8 cellular contexts compared by ENCODE assay signal in the genomic region with DNA sequence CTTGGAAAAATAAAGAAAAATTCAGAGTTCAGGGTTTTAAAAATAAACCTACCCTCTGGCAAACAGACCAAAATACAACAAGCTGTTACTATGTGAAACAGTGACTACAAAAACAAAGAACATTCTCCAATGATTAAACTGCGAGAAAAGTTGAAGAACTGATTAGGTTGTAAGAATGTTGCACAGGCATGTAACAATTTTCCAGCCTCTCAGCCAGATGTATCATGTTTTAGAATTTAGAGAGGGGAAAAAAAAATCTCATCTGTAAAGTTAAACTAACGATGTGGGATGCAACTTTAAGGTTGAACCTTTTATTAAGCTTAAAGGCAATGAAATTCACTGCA.
DNase-seq lines count a peak whose midpoint lies in the region; ATAC-seq, FAIRE-seq and TF ChIP-seq lines count a peak whose summit lies in the region.

No MANE protein-coding gene starts in this region.

- H3K27me3 ChIP-seq in GM23248 (replicated peaks; ENCODE audit: insufficient read depth) (no peaks in the 10 kb centered on the region), GM12878 (replicated peaks in 1 of 2; ENCODE audit: control insufficient read depth in 2 of 2, insufficient read depth in 2 of 2, low read length in 1 of 2) (no peaks in the 10 kb centered on the region), kidney epithelial cell (ENCODE audit: control insufficient read depth, insufficient read depth, low read length) (no peaks in the 10 kb centered on the region)

- H3K4me3 ChIP-seq in GM23248, result peak overlapping the region; percentile 64
- H3K4me3 ChIP-seq in GM12878, result 0 out of 2 replicates have a peak overlapping the region, but pooled peaks have one; percentile 11
- H3K4me3 ChIP-seq in kidney epithelial cell (ENCODE audit: low read depth, low read length), result no peak overlapping the region

- peak overlapping the region; percentile 99 for H3K27ac ChIP-seq in GM23248
- H3K27ac ChIP-seq in GM12878 (ENCODE audit: control insufficient read depth, insufficient read depth), result peak overlapping the region; percentile 49

- H4K20me1 ChIP-seq in GM23248 (ENCODE audit: insufficient read depth) (no peaks in the 10 kb centered on the region), GM12878 (ENCODE audit: control insufficient read depth, insufficient read depth) (no peaks in the 10 kb centered on the region)

- peak overlapping the region; percentile 70 for H2AFZ ChIP-seq in GM23248
- H2AFZ ChIP-seq in GM12878 (ENCODE audit: control insufficient read depth, low read depth, low read length), result no peak overlapping the region

- no peak for TF ChIP-seq RAD21 in GM12878 (IDR thresholded peaks at IDR 0.05; ENCODE audit: insufficient read depth, low read depth, low read length)

- RAD21 ChIA-PET in GM12878 (lab: Charles Lee; ENCODE audit: unreplicated experiment), result interaction anchor here (0.7 to 3.3 kb wide), 13 partner anchors 19 to 651 kb away, joined by 3 to 15 read pairs (median 12); no protein-coding TSS in a partner anchor

- intact Hi-C loops in GM12878 (cut with micrococcal nuclease; ENCODE audit: unreplicated experiment), result no loop called here
- intact Hi-C loops in activated CD4-positive, alpha-beta memory T cell treated with anti-CD3 and anti-CD28 coated beads for 36 hours (cut with micrococcal nuclease), result loop anchor here (2.0 kb wide), 1 partner anchor 25 kb away; no protein-coding TSS in a partner anchor

- H3K9me3 ChIP-seq in GM23248 (ENCODE audit: low read depth) (no peaks in the 10 kb centered on the region), GM12878 (replicated peaks; ENCODE audit: control insufficient read depth, insufficient read depth, low read length) (no peaks in the 10 kb centered on the region)

- no peak for TF ChIP-seq EP300 in GM12878 (IDR thresholded peaks at IDR 0.05; ENCODE audit: borderline replicate concordance in 1 of 2, control insufficient read depth in 1 of 2, low read depth in 2 of 2, low read length in 2 of 2)

- 0 to 2% methylated on average over 2 of the region's 2 CpGs for WGBS in GM23248 (ENCODE audit: low coverage in 1 of 2, low lambda C conversion rate in 2 of 2, missing lambda C conversion rate in 2 of 2), 2 experiments
- WGBS in GM12878 (ENCODE audit: insufficient coverage, insufficient replicate concordance, low lambda C conversion rate, missing lambda C conversion rate), result 45% methylated on average over 2 of the region's 2 CpGs

- H3K27me3 Mint-ChIP-seq in activated CD4-positive, alpha-beta memory T cell treated with anti-CD3 and anti-CD28 coated beads for 36 hours, result peaks cover 10% of the 10 kb centered on the region

- no peak for FAIRE-seq in GM12878 (lab: Jason Lieb, UNC)

- POLR2A ChIA-PET in GM12878 (lab: Charles Lee), result interaction anchor here (0.7 to 1.6 kb wide), 3 partner anchors 26 to 104 kb away, joined by 3 to 4 read pairs (median 4); no protein-coding TSS in a partner anchor
- POLR2A ChIA-PET in activated CD4-positive, alpha-beta memory T cell treated with anti-CD3 and anti-CD28 coated beads for 36 hours (lab: Charles Lee), result interaction anchor here (0.7 kb wide), 1 partner anchor 686 kb away, joined by 4 read pairs; no protein-coding TSS in a partner anchor

- peaks cover 19% of the 10 kb centered on the region for H3K4me1 ChIP-seq in GM23248 (ENCODE audit: insufficient read depth)
- peaks cover 7% of the 10 kb centered on the region; the same call in 1 of the 2 replicates for H3K4me1 ChIP-seq in GM12878 (ENCODE audit: control insufficient read depth, insufficient read depth, low read length)

- no TSS peak for BruUV-seq in GM12878 (replicated peaks; lab: Mats Ljungman, UMichigan)

- TF ChIP-seq CTCF in GM12878 (IDR thresholded peaks at IDR 0.05 in 2 of 3, conservative IDR thresholded peaks at IDR 0.05 in 1 of 3; ENCODE audit: control insufficient read depth in 2 of 3, extremely low read depth in 1 of 3, insufficient read depth in 1 of 3, low read depth in 3 of 3, low read length in 3 of 3) (no peak), kidney epithelial cell (IDR thresholded peaks at IDR 0.05; ENCODE audit: insufficient read depth, low read length, poor library complexity, severe bottlenecking) (no peak)

- SMC1A ChIA-PET in GM12878 (lab: Charles Lee; ENCODE audit: uncharacterized antibody, unreplicated experiment), result interaction anchor here (0.9 to 8.1 kb wide), 14 partner anchors 9 to 287 kb away, joined by 3 to 99 read pairs (median 4); no protein-coding TSS in a partner anchor

- DNase-seq in GM23248 (peak; percentile 84), GM12878 (ENCODE audit: low read depth, low spot score) (no peak), kidney epithelial cell (ENCODE audit: low read depth) (peak; percentile 57), stromal cell of bone marrow (ENCODE audit: low read depth) (peak; percentile 70), NCI-H69 (lab: John Stamatoyannopoulos, UW) (no peak)
- no peak for DNase-seq in activated CD4-positive, alpha-beta memory T cell treated with anti-CD3 and anti-CD28 coated beads for 36 hours

- no peak for TF ChIP-seq POLR2A in GM12878 (IDR thresholded peaks at IDR 0.05; ENCODE audit: low read depth, low read length)

- no peaks in the 10 kb centered on the region for H3K9me3 Mint-ChIP-seq in activated CD4-positive, alpha-beta memory T cell treated with anti-CD3 and anti-CD28 coated beads for 36 hours

- peaks cover 28% of the 10 kb centered on the region for H3F3A ChIP-seq in GM23248 (ENCODE audit: insufficient read depth)

- H3K4me2 ChIP-seq in GM23248 (ENCODE audit: unreplicated experiment) (peak overlapping the region; percentile 82), GM12878 (ENCODE audit: control insufficient read depth, insufficient read depth) (peak overlapping the region; percentile 67; the same call in 1 of the 2 replicates)

- H3K79me2 ChIP-seq in GM23248 (ENCODE audit: insufficient read depth) (no peaks in the 10 kb centered on the region), GM12878 (ENCODE audit: control insufficient read depth, insufficient read depth, low read length) (peaks cover 60% of the 10 kb centered on the region)

- H3K4me1 Mint-ChIP-seq in activated CD4-positive, alpha-beta memory T cell treated with anti-CD3 and anti-CD28 coated beads for 36 hours (ENCODE audit: low read depth), result peaks cover 15% of the 10 kb centered on the region

- no peaks in the 10 kb centered on the region for H3K36me3 Mint-ChIP-seq in activated CD4-positive, alpha-beta memory T cell treated with anti-CD3 and anti-CD28 coated beads for 36 hours

- no peak overlapping the region for H3K27ac Mint-ChIP-seq in activated CD4-positive, alpha-beta memory T cell treated with anti-CD3 and anti-CD28 coated beads for 36 hours

- ATAC-seq in GM12878 (no peak; the same call in 1 of the 3 replicates), HG03108 (IDR thresholded peaks at IDR 0.05; ENCODE audit: unreplicated experiment) (no peak), HG02973 (IDR thresholded peaks at IDR 0.05; ENCODE audit: unreplicated experiment) (no peak)

- CTCF ChIA-PET in GM12878 (lab: Yijun Ruan, JAX), result interaction anchor here (0.9 to 4.7 kb wide), 2 partner anchors 22 to 57 kb away, joined by 3 to 39 read pairs; no protein-coding TSS in a partner anchor
- CTCF ChIA-PET in activated CD4-positive, alpha-beta memory T cell treated with anti-CD3 and anti-CD28 coated beads for 36 hours (lab: Charles Lee), result no interaction called here

- H3K4me3 Mint-ChIP-seq in activated CD4-positive, alpha-beta memory T cell treated with anti-CD3 and anti-CD28 coated beads for 36 hours, result no peak overlapping the region

- H3K9ac ChIP-seq in GM23248 (peak overlapping the region; percentile 89), GM12878 (ENCODE audit: control insufficient read depth, insufficient read depth, low read length) (0 out of 2 replicates have a peak overlapping the region, but pooled peaks have one; percentile 3)

- no peaks in the 10 kb centered on the region for H3K9me2 ChIP-seq in GM23248 (ENCODE audit: insufficient read depth)

- H3K36me3 ChIP-seq in GM23248 (ENCODE audit: low read depth) (no peaks in the 10 kb centered on the region), GM12878 (ENCODE audit: control insufficient read depth in 2 of 2, insufficient read depth in 2 of 2, low read length in 1 of 2) (peaks cover 0 to 28% of the 10 kb centered on the region in 2 experiments; a peak in 3 of 4 replicates), kidney epithelial cell (ENCODE audit: control insufficient read depth, insufficient read depth, low read length) (no peaks in the 10 kb centered on the region)

- in situ Hi-C loops in GM23248 (cut with MboI) (no loop called here), GM12878 (cut with MboI) (no loop called here)

TF ChIP-seq in GM12878, 131 proteins besides CTCF, POLR2A, EP300 and RAD21 (continues in another document):
- TF ChIP-seq EED (IDR thresholded peaks at IDR 0.05; ENCODE audit: low read depth) (no peak), SP1 (IDR thresholded peaks at IDR 0.05; ENCODE audit: low read depth, low read length) (no peak), PML (IDR thresholded peaks at IDR 0.05; ENCODE audit: low read length) (0 out of 2 replicates have a peak, but pooled peaks have one; percentile 7), KAT2A (conservative IDR thresholded peaks at IDR 0.05; ENCODE audit: control insufficient read depth, low read depth, low read length) (no peak), ASH2L (IDR thresholded peaks at IDR 0.05; ENCODE audit: borderline replicate concordance, low read depth) (no peak), SMC3 (IDR thresholded peaks at IDR 0.05; ENCODE audit: borderline replicate concordance, low read length) (no peak), LARP7 (IDR thresholded peaks at IDR 0.05) (no peak)
- TF ChIP-seq, protein P1, sequence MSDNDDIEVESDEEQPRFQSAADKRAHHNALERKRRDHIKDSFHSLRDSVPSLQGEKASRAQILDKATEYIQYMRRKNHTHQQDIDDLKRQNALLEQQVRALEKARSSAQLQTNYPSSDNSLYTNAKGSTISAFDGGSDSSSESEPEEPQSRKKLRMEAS (IDR thresholded peaks at IDR 0.05; ENCODE audit: low read depth, low read length), result no peak
- TF ChIP-seq, protein P2, sequence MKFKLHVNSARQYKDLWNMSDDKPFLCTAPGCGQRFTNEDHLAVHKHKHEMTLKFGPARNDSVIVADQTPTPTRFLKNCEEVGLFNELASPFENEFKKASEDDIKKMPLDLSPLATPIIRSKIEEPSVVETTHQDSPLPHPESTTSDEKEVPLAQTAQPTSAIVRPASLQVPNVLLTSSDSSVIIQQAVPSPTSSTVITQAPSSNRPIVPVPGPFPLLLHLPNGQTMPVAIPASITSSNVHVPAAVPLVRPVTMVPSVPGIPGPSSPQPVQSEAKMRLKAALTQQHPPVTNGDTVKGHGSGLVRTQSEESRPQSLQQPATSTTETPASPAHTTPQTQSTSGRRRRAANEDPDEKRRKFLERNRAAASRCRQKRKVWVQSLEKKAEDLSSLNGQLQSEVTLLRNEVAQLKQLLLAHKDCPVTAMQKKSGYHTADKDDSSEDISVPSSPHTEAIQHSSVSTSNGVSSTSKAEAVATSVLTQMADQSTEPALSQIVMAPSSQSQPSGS (IDR thresholded peaks at IDR 0.05; ENCODE audit: low read length), result peak; percentile 9; the same call in 1 of the 2 replicates

Comparison
In these comparisons a context has a peak if more than half of its experiments do, and no peak if none do; other contexts are left out.
1. DNase-seq: peak in GM23248 (single experiment), kidney epithelial cell (single experiment) and stromal cell of bone marrow (single experiment); none in GM12878 (single experiment), NCI-H69 (single experiment) and activated CD4-positive, alpha-beta memory T cell treated with anti-CD3 and anti-CD28 coated beads for 36 hours (single experiment).